8 cellular contexts compared by ENCODE assay signal in genomic region chr3:9932843-9933560, GRCh38. TPM values are rescaled to one million over a fixed set of nuclear protein-coding genes. Genes with fewer than 3 reads are reported as not detected.
DNase-seq lines count a peak whose midpoint lies in the region; ATAC-seq and TF ChIP-seq lines count a peak whose summit lies in the region.

No MANE protein-coding gene starts in this region.

- peaks cover 5% of the 10 kb centered on the region; the same call in 1 of the 2 replicates for H3F3A ChIP-seq in MM.1S (ENCODE audit: insufficient read depth, low read length)

- H3K4me3 ChIP-seq in GM12864 (ENCODE audit: low read depth, low read length) (peak overlapping the region; percentile 88), HAP-1 (peak overlapping the region; percentile 75), MM.1S (ENCODE audit: low read length) (peak overlapping the region; percentile 81), right cardiac atrium (ENCODE audit: low read length) (peak overlapping the region; percentile 63), rectal smooth muscle tissue (ENCODE audit: low read length) (peak overlapping the region; percentile 89), vagina (peak overlapping the region; percentile 75 to 89)

- in situ Hi-C loops in HAP-1 (cut with MboI; ENCODE audit: low sequenced_read_pairs), result no loop called here

- H3K4me3 Mint-ChIP-seq in activated naive CD8-positive, alpha-beta T cell treated with anti-CD3 and anti-CD28 coated beads, Interleukin-2, amount 50 U/mL, for 24 hours, result peak overlapping the region; percentile 89

- H3K27me3 ChIP-seq in HAP-1 (ENCODE audit: low read depth), result no peaks in the 10 kb centered on the region
- H3K27me3 ChIP-seq in MM.1S (replicated peaks; ENCODE audit: insufficient read depth, low read length), result no peaks in the 10 kb centered on the region
- no peaks in the 10 kb centered on the region for H3K27me3 ChIP-seq in right cardiac atrium (ENCODE audit: control insufficient read depth, insufficient read depth)
- no peaks in the 10 kb centered on the region for H3K27me3 ChIP-seq in rectal smooth muscle tissue (ENCODE audit: control insufficient read depth, insufficient read depth, low read length)
- no peaks in the 10 kb centered on the region for H3K27me3 ChIP-seq in vagina

- H3K9me3 ChIP-seq in HAP-1 (no peaks in the 10 kb centered on the region), MM.1S (replicated peaks; ENCODE audit: insufficient read depth, low read length) (no peaks in the 10 kb centered on the region), right cardiac atrium (ENCODE audit: control insufficient read depth, low read length) (no peaks in the 10 kb centered on the region), vagina (no peaks in the 10 kb centered on the region)

- peak overlapping the region; percentile 80 for H2AFZ ChIP-seq in MM.1S (ENCODE audit: low read length)

- H3K9ac ChIP-seq in MM.1S (ENCODE audit: low read length) (peak overlapping the region; percentile 81), rectal smooth muscle tissue (ENCODE audit: low read length) (peak overlapping the region; percentile 75)

- H3K4me1 Mint-ChIP-seq in activated naive CD8-positive, alpha-beta T cell treated with anti-CD3 and anti-CD28 coated beads, Interleukin-2, amount 50 U/mL, for 24 hours, result peaks cover 35% of the 10 kb centered on the region

- peak overlapping the region; percentile 91 for H3K27ac Mint-ChIP-seq in activated naive CD8-positive, alpha-beta T cell treated with anti-CD3 and anti-CD28 coated beads, Interleukin-2, amount 50 U/mL, for 24 hours

- DNase-seq in GM12864 (ENCODE audit: low read depth) (no peak), HAP-1 (ENCODE audit: low spot score in 2 of 2) (peak; percentile 71 to 88), MM.1S (peak; percentile 83), SW 1271 (lab: John Stamatoyannopoulos, UW) (peak; percentile 53 to 85), right cardiac atrium (peak; percentile 86 to 94 (median 93)), vagina (ENCODE audit: extremely low spot score in 2 of 2) (peak in 1 of 2 donors; percentile 96)
- peak; percentile 90 for DNase-seq in activated naive CD8-positive, alpha-beta T cell treated with anti-CD3 and anti-CD28 coated beads, Interleukin-2, amount 50 U/mL, for 24 hours

- peaks cover 4% of the 10 kb centered on the region; the same call in 1 of the 2 replicates for H3K36me3 ChIP-seq in HAP-1 (replicated peaks)
- no peaks in the 10 kb centered on the region for H3K36me3 ChIP-seq in MM.1S (replicated peaks; ENCODE audit: insufficient read depth, low read length)
- H3K36me3 ChIP-seq in rectal smooth muscle tissue (ENCODE audit: control insufficient read depth, insufficient read depth, low read length), result peaks cover 3% of the 10 kb centered on the region
- H3K36me3 ChIP-seq in vagina, result peaks cover 0 to 29% of the 10 kb centered on the region in 2 donors

- H3K4me1 ChIP-seq in HAP-1, result peaks cover 15% of the 10 kb centered on the region
- peaks cover 5% of the 10 kb centered on the region; the same call in 1 of the 2 replicates for H3K4me1 ChIP-seq in MM.1S (ENCODE audit: low read length)
- H3K4me1 ChIP-seq in right cardiac atrium (ENCODE audit: control insufficient read depth, insufficient read depth, low read length), result peaks cover 9% of the 10 kb centered on the region
- H3K4me1 ChIP-seq in rectal smooth muscle tissue (ENCODE audit: control insufficient read depth, insufficient read depth, low read length), result peaks cover 16% of the 10 kb centered on the region
- H3K4me1 ChIP-seq in vagina, result peaks cover 43% of the 10 kb centered on the region

- peaks cover 7% of the 10 kb centered on the region for H3K36me3 Mint-ChIP-seq in activated naive CD8-positive, alpha-beta T cell treated with anti-CD3 and anti-CD28 coated beads, Interleukin-2, amount 50 U/mL, for 24 hours (ENCODE audit: low read depth)

- H3K79me2 ChIP-seq in MM.1S (ENCODE audit: low read length), result peaks cover 7% of the 10 kb centered on the region; the same call in 1 of the 2 replicates

- intact Hi-C loops in right cardiac atrium (cut with DNase I) (no loop called here), vagina (cut with DNase I) (loop anchor here (2.0 to 10.0 kb wide), 4 partner anchors 16 to 128 kb away; partner anchors contain the start of genes FANCD2, IL17RC and RPUSD3)

- H3K4me2 ChIP-seq in MM.1S (ENCODE audit: low read depth, low read length), result peak overlapping the region; percentile 80

- H4K20me1 ChIP-seq in MM.1S (ENCODE audit: insufficient read depth, low read length), result no peaks in the 10 kb centered on the region

- H3K9me3 Mint-ChIP-seq in activated naive CD8-positive, alpha-beta T cell treated with anti-CD3 and anti-CD28 coated beads, Interleukin-2, amount 50 U/mL, for 24 hours, result no peaks in the 10 kb centered on the region

- no peaks in the 10 kb centered on the region for H3K9me2 ChIP-seq in MM.1S (replicated peaks; ENCODE audit: insufficient read depth, low read length)

- TF ChIP-seq POLR2A in vagina (IDR thresholded peaks at IDR 0.05), result no peak

- peak; percentile 88 for ATAC-seq in activated naive CD8-positive, alpha-beta T cell treated with anti-CD3 and anti-CD28 coated beads, Interleukin-2, amount 50 U/mL, for 24 hours
- peak; percentile 87 to 91 for ATAC-seq in right cardiac atrium

- TF ChIP-seq CTCF in GM12864 (IDR thresholded peaks at IDR 0.05; ENCODE audit: low read depth, low read length, missing control alignments), result peak; percentile 85
- TF ChIP-seq CTCF in MM.1S (IDR thresholded peaks at IDR 0.05; ENCODE audit: low read length), result peak; percentile 76
- peak; percentile 6 to 76 (median 71) for TF ChIP-seq CTCF in vagina (IDR thresholded peaks at IDR 0.05)

- H3K27ac ChIP-seq in MM.1S (ENCODE audit: low read length) (peak overlapping the region; percentile 80), right cardiac atrium (ENCODE audit: low read length) (peak overlapping the region; percentile 55), rectal smooth muscle tissue (ENCODE audit: low read depth, low read length) (peak overlapping the region; percentile 96), vagina (peak overlapping the region; percentile 93)

- WGBS in right cardiac atrium, result under 1% methylated on average over 77 of the region's 77 CpGs

- H3K27me3 Mint-ChIP-seq in activated naive CD8-positive, alpha-beta T cell treated with anti-CD3 and anti-CD28 coated beads, Interleukin-2, amount 50 U/mL, for 24 hours, result no peaks in the 10 kb centered on the region

RNA-seq across cellular contexts. Expression of gene CRELD1, which starts 0.6 kb away (rescaled TPM):
- total RNA-seq in right cardiac atrium, result 10 to 100 TPM; 59.6 to 88.4 (median 66.9) TPM
- 92.8 TPM for polyA plus RNA-seq in right cardiac atrium
- total RNA-seq in vagina, result 27.0 TPM

RNA-seq across cellular contexts. Expression of gene IL17RC, which starts 16.1 kb away (rescaled TPM):
- total RNA-seq in right cardiac atrium (10 to 100 TPM; 35.1 to 48.1 (median 41.9) TPM), vagina (66.3 TPM)
- polyA plus RNA-seq in right cardiac atrium, result 40.4 TPM

RNA-seq across cellular contexts. Expression of gene PRRT3, which starts 19.2 kb away (rescaled TPM):
- total RNA-seq in right cardiac atrium (1 to 10 TPM; 1.4 to 2.1 (median 1.7) TPM), vagina (1.7 TPM)
- polyA plus RNA-seq in right cardiac atrium, result 1.2 TPM

RNA-seq across cellular contexts. Expression of gene IL17RE, which starts 30.4 kb away (rescaled TPM):
- total RNA-seq in right cardiac atrium, result 1 to 10 TPM; 1.0 to 2.2 (median 1.4) TPM
- polyA plus RNA-seq in right cardiac atrium, result 1.2 TPM
- total RNA-seq in vagina, result 15.2 TPM

RNA-seq across cellular contexts. Expression of gene JAGN1, which starts 42.6 kb away (rescaled TPM):
- total RNA-seq in right cardiac atrium (10 to 100 TPM; 20.3 to 22.4 (median 20.4) TPM), vagina (32.7 TPM)
- 26.0 TPM for polyA plus RNA-seq in right cardiac atrium
